Comparison of ENCODE assay signal across 1 cellular context in genomic region chr17:76500745-76501017, GRCh38.
TF ChIP-seq lines count a peak whose summit lies in the region.

No MANE protein-coding gene starts in this region.

TF ChIP-seq in GM23338, 12 proteins besides CTCF, POLR2A, EP300 and RAD21 (continued from another document):
- no peak for TF ChIP-seq ZNF462 (CRISPR knock-in tag; IDR thresholded peaks at IDR 0.05)
- TF ChIP-seq EZH2 (IDR thresholded peaks at IDR 0.05; ENCODE audit: low read depth, unreplicated experiment), result no peak
- no peak for TF ChIP-seq STAT1 (IDR thresholded peaks at IDR 0.05; ENCODE audit: unreplicated experiment)
- no peak for TF ChIP-seq EZH2phosphoT487 (IDR thresholded peaks at IDR 0.05; ENCODE audit: unreplicated experiment)
- TF ChIP-seq JUNB (IDR thresholded peaks at IDR 0.05; ENCODE audit: unreplicated experiment), result no peak
- no peak for TF ChIP-seq ETS1 (IDR thresholded peaks at IDR 0.05)
- TF ChIP-seq ZNF331 (CRISPR knock-in tag; IDR thresholded peaks at IDR 0.05; ENCODE audit: low read depth), result no peak
- no peak for TF ChIP-seq ZNF114 (CRISPR knock-in tag; IDR thresholded peaks at IDR 0.05)
- TF ChIP-seq REST (IDR thresholded peaks at IDR 0.05; ENCODE audit: unreplicated experiment), result no peak
- no peak for TF ChIP-seq CREB1 (CRISPR knock-in tag; IDR thresholded peaks at IDR 0.05; ENCODE audit: low read depth)
- TF ChIP-seq NANOG (IDR thresholded peaks at IDR 0.05; ENCODE audit: borderline replicate concordance), result no peak
